In genomic region chr17:52390422-52390821, GRCh38 we compare ENCODE assay signal across 7 cellular contexts.
"Had no signal": no experiment of that assay in that cellular context is flagged by ENCODE, and none has a peak within 500 bp of the region (broad histone marks: within the 10 kb centered on the region; RNA-seq: fewer than 3 reads in every experiment).

No MANE protein-coding gene starts in this region.

- H3K4me1 ChIP-seq: HAP-1 had no signal

- H3K36me3 ChIP-seq: HAP-1 had no signal

- H3K4me2 ChIP-seq: GM23338 had no signal

- ATAC-seq: GM23338, HCT116, HepG2 had no signal

- DNase-seq: H7, HFFc6 had no signal

- H3K9me3 ChIP-seq: HAP-1 had no signal

- H3K27ac ChIP-seq: HL-60 had no signal

- H3K4me3 ChIP-seq: GM23338, HAP-1 had no signal
